ENCODE assay signal across 9 cellular contexts in the genomic region with DNA sequence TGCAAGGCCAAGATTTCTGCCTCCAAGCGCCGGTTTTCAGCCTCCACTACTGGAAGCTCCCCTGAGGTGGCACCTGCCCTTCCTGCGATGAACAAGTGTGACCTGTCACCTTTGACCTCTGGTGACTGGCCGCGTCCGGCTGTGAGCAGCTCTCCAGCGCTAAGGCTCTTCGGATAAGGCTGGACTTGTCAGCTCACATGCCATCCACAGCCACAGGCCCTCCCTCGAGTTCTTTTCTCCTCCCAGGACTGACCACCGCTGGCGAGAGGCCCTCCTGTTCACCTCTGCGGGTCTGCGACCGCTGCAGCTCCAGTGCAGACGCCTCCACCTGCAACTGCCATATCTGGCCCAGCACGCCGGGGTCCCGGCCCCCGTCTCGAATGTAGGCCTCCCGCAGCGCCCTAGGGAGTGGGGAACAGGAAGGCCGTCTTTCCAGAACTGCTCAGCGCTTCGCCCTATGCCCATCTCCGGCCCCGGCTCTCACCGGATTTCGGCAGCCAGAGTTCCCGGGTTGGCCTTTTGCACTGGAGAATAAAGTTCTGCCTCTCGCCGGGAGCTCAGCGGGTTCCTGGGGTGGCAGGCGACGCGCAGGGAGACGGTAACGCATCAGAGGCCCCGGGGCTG. TPM values are rescaled to one million over a fixed set of nuclear protein-coding genes. Genes with fewer than 3 reads are reported as not detected.
DNase-seq lines count a peak whose midpoint lies in the region; ATAC-seq and TF ChIP-seq lines count a peak whose summit lies in the region.
"Had no signal": no experiment of that assay in that cellular context is flagged by ENCODE, and none has a peak within 500 bp of the region (broad histone marks: within the 10 kb centered on the region; RNA-seq: fewer than 3 reads in every experiment).

No MANE protein-coding gene starts in this region.

- H3K27ac ChIP-seq in Panc1 (ENCODE audit: low read length) (no peak overlapping the region), esophagus muscularis mucosa (replicated peaks in 1 of 4) (peak overlapping the region; percentile 28 to 57 (median 48)), muscle layer of colon (ENCODE audit: low read depth, low read length) (peak overlapping the region; percentile 24), tibial artery (peak overlapping the region; percentile 41 to 64)

- CTCF ChIA-PET in Panc1 (lab: Charles Lee), result interaction anchor here (0.6 kb wide), 1 partner anchor 257 kb away, joined by 7 read pairs; no protein-coding TSS in a partner anchor

- TF ChIP-seq EP300 in esophagus muscularis mucosa (IDR thresholded peaks at IDR 0.05), result no peak

- DNase-seq in Panc1 (ENCODE audit: low read depth, low spot score) (no peak), esophagus muscularis mucosa (ENCODE audit: extremely low spot score) (no peak), tibial artery (peak in 1 of 2 donors; percentile 67), HK-2 (ENCODE audit: unreplicated experiment) (no peak), NCI-H187 (lab: John Stamatoyannopoulos, UW) (no peak), EL (no peak)
- DNase-seq: CD8-positive, alpha-beta memory T cell; stimulated activated CD8-positive, alpha-beta memory T cell treated with anti-CD3 and anti-CD28 coated beads, Interleukin-4, amount 100 ng/mL, for 48 hours had no signal

- no peaks in the 10 kb centered on the region for H3K27me3 ChIP-seq in Panc1 (ENCODE audit: control insufficient read depth, insufficient read depth, low read length)
- no peaks in the 10 kb centered on the region for H3K27me3 ChIP-seq in esophagus muscularis mucosa
- H3K27me3 ChIP-seq in muscle layer of colon (ENCODE audit: control insufficient read depth in 1 of 2, insufficient read depth in 2 of 2, low read length in 2 of 2), result no peaks in the 10 kb centered on the region
- no peaks in the 10 kb centered on the region for H3K27me3 ChIP-seq in tibial artery

- 81% methylated on average over 16 of the region's 39 CpGs for WGBS in esophagus muscularis mucosa

- H3K9ac ChIP-seq in muscle layer of colon (ENCODE audit: low read length), result peak overlapping the region; percentile 39

- intact Hi-C loops in Panc1 (cut with micrococcal nuclease; ENCODE audit: unreplicated experiment), result no loop called here
- intact Hi-C loops in esophagus muscularis mucosa (cut with DNase I), result no loop called here
- intact Hi-C loops in tibial artery (cut with DNase I; ENCODE audit: low total_unique reads), result no loop called here

- H3K4me1 ChIP-seq in Panc1 (ENCODE audit: control insufficient read depth, insufficient read depth, low read length), result no peaks in the 10 kb centered on the region
- H3K4me1 ChIP-seq in esophagus muscularis mucosa, result peaks cover 14 to 41% (median 29%) of the 10 kb centered on the region in 4 donors
- peaks cover 13% of the 10 kb centered on the region for H3K4me1 ChIP-seq in muscle layer of colon (ENCODE audit: insufficient read depth, low read length)
- peaks cover 0 to 20% (median 6%) of the 10 kb centered on the region in 4 donors for H3K4me1 ChIP-seq in tibial artery

- in situ Hi-C loops in Panc1 (cut with HindIII; ENCODE audit: low pct_unique_long_range_greater_than_20kb, low sequenced_read_pairs), result no loop called here

- ATAC-seq in Panc1, result 0 out of 2 replicates have a peak, but pooled peaks have one; percentile 6

- POLR2A ChIA-PET in Panc1 (lab: Charles Lee), result interaction anchor here (0.6 kb wide), 1 partner anchor 20 kb away, joined by 4 read pairs; no protein-coding TSS in a partner anchor

- TF ChIP-seq POLR2A in esophagus muscularis mucosa (IDR thresholded peaks at IDR 0.05; ENCODE audit: low read depth), result no peak

- H3K36me3 ChIP-seq in Panc1 (ENCODE audit: control insufficient read depth, insufficient read depth, low read length) (peaks cover 7% of the 10 kb centered on the region), esophagus muscularis mucosa (peaks cover 17 to 56% (median 43%) of the 10 kb centered on the region in 4 donors), muscle layer of colon (ENCODE audit: insufficient read depth, low read length) (peaks cover 18% of the 10 kb centered on the region), tibial artery (peaks cover 14 to 76% (median 38%) of the 10 kb centered on the region in 3 donors)

- BruUV-seq in Panc1 (replicated peaks; lab: Mats Ljungman, UMichigan), result no TSS peak

- TF ChIP-seq CTCF in Panc1 (IDR thresholded peaks at IDR 0.05) (no peak), esophagus muscularis mucosa (IDR thresholded peaks at IDR 0.05) (no peak), tibial artery (IDR thresholded peaks at IDR 0.05) (no peak)

- H3K9me3 ChIP-seq in Panc1 (ENCODE audit: control insufficient read depth, insufficient read depth, low read depth, low read length) (no peaks in the 10 kb centered on the region), esophagus muscularis mucosa (no peaks in the 10 kb centered on the region), muscle layer of colon (ENCODE audit: low read length) (no peaks in the 10 kb centered on the region), tibial artery (no peaks in the 10 kb centered on the region)

- H3K4me3 ChIP-seq in Panc1 (ENCODE audit: low read depth in 2 of 2, low read length in 2 of 2) (no peak overlapping the region), esophagus muscularis mucosa (peak overlapping the region; percentile 37 to 43 (median 38)), muscle layer of colon (ENCODE audit: low read depth in 1 of 2, low read length in 2 of 2) (peak overlapping the region; percentile 45 to 63), tibial artery (peak overlapping the region; percentile 39 to 45)

RNA-seq across cellular contexts. Expression of a gene that starts 1.5 kb away (rescaled TPM):
- total RNA-seq in Panc1 (2021; ENCODE audit: unreplicated experiment) (2.2 TPM), esophagus muscularis mucosa (1 to 10 TPM in 1 of 4 donors, under 1 TPM in 3; 0.66 to 1.0 (median 0.90) TPM)
- 1.1 TPM for polyA plus RNA-seq in Panc1 (2012; ENCODE audit: insufficient read length)

RNA-seq across cellular contexts. Expression of a gene that starts 38.5 kb away (rescaled TPM):
- total RNA-seq in Panc1 (2021; ENCODE audit: unreplicated experiment) (193 TPM), esophagus muscularis mucosa (10 to 100 TPM; 51.4 to 60.6 (median 53.5) TPM)
- polyA plus RNA-seq in Panc1 (2012; ENCODE audit: insufficient read length), result 147 TPM

Comparison
In these comparisons a context has a peak if more than half of its experiments do, and no peak if none do; other contexts are left out.
1. H3K4me3 ChIP-seq: peak in esophagus muscularis mucosa (4 of 4), muscle layer of colon (2 of 2) and tibial artery (2 of 2); none in Panc1 (0 of 2).